In the genomic region with DNA sequence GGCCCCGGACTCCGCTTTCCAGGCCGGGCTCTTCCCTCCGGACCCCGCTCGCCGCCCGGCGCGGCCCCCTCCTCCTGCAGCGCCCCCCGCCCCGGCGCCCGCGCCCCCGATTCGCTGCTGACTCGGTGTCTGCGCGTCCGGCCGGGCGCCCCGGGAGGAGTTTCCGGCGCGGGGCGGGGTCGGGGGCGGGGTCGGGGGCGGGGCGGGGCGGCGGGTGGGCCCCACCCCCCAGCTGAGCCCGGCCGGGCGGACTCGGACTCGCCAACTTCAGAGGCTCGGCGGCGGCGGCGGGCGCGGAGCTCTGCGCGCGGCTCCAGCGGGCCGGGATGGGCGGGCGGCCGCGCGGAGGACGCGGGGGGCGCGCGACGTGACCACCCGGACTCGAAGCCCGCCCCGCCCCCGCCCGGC, we compare ENCODE assay signal across 8 cellular contexts. TPM values are rescaled to one million over a fixed set of nuclear protein-coding genes. Genes with fewer than 3 reads are reported as not detected.
DNase-seq lines count a peak whose midpoint lies in the region; ATAC-seq and TF ChIP-seq lines count a peak whose summit lies in the region.

A gene with protein sequence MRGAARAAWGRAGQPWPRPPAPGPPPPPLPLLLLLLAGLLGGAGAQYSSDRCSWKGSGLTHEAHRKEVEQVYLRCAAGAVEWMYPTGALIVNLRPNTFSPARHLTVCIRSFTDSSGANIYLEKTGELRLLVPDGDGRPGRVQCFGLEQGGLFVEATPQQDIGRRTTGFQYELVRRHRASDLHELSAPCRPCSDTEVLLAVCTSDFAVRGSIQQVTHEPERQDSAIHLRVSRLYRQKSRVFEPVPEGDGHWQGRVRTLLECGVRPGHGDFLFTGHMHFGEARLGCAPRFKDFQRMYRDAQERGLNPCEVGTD (plus strand): TSS at position 270 of the 408 bp plus-strand sequence. CDS start 207 bp downstream, outside the sequence.

- H3K4me3 ChIP-seq in osteoblast (ENCODE audit: insufficient read depth, low read length) (peak within 1 kb of the TSS; percentile 82), thyroid gland (replicated peaks in 1 of 3) (peak within 1 kb of the TSS in 2 of 3 donors; percentile 69 to 91)

- peak; percentile 68 for DNase-seq in activated naive CD8-positive, alpha-beta T cell treated with anti-CD3 and anti-CD28 coated beads for 36 hours
- DNase-seq in Right ventricle myocardium inferior (ENCODE audit: missing footprints) (peak; percentile 93), osteoblast (ENCODE audit: insufficient read length, low spot score, missing footprints) (peak; percentile 100), thyroid gland (peak; percentile 77 to 79)

- peak; percentile 48 for TF ChIP-seq POLR2A in GM10847 (IDR thresholded peaks at IDR 0.05; ENCODE audit: extremely low read depth, insufficient read length)
- TF ChIP-seq POLR2A in Raji (IDR thresholded peaks at IDR 0.05; ENCODE audit: insufficient read depth, low read depth, low read length), result peak; percentile 42; the same call in 1 of the 2 replicates
- TF ChIP-seq POLR2A in thyroid gland (IDR thresholded peaks at IDR 0.05), result peak; percentile 75 to 94

- H3K4me1 Mint-ChIP-seq in activated naive CD8-positive, alpha-beta T cell treated with anti-CD3 and anti-CD28 coated beads for 36 hours, result peaks cover 23% of the 10 kb centered on the region

- H2AFZ ChIP-seq in osteoblast (ENCODE audit: low read length), result no peak within 1 kb of the TSS

- no peak within 1 kb of the TSS for H3K27ac Mint-ChIP-seq in activated naive CD8-positive, alpha-beta T cell treated with anti-CD3 and anti-CD28 coated beads for 36 hours

- TF ChIP-seq CTCF in osteoblast (IDR thresholded peaks at IDR 0.05; ENCODE audit: extremely low read depth, low read depth, low read length) (no peak), thyroid gland (IDR thresholded peaks at IDR 0.05) (no peak)

- H3K9me3 ChIP-seq in osteoblast (ENCODE audit: low read depth, low read length) (no peaks in the 10 kb centered on the region), thyroid gland (no peaks in the 10 kb centered on the region)

- WGBS in thyroid gland, 2 donors, result 0% methylated on average over 1 of the region's 70 CpGs; no CpG with 5 or more reads in 1 of the 2 donors

- intact Hi-C loops in Right ventricle myocardium inferior (cut with DNase I) (loop anchor here (5.0 kb wide), 1 partner anchor 117 kb away; no protein-coding TSS in a partner anchor), thyroid gland (cut with DNase I) (no loop called here)

- no peaks in the 10 kb centered on the region for H3K36me3 Mint-ChIP-seq in activated naive CD8-positive, alpha-beta T cell treated with anti-CD3 and anti-CD28 coated beads for 36 hours

- peaks cover 15% of the 10 kb centered on the region for H3K27me3 Mint-ChIP-seq in activated naive CD8-positive, alpha-beta T cell treated with anti-CD3 and anti-CD28 coated beads for 36 hours

- H3K4me1 ChIP-seq in osteoblast (ENCODE audit: insufficient read depth, low read length), result peaks cover 30% of the 10 kb centered on the region
- peaks cover 43 to 73% of the 10 kb centered on the region in 2 donors for H3K4me1 ChIP-seq in thyroid gland

- ATAC-seq in HG02970 (IDR thresholded peaks at IDR 0.05; ENCODE audit: low FRiP score, unreplicated experiment), result peak; percentile 46
- peak; percentile 65 for ATAC-seq in Right ventricle myocardium inferior
- ATAC-seq in HG02884 (IDR thresholded peaks at IDR 0.05; ENCODE audit: unreplicated experiment), result no peak

- peaks cover 16% of the 10 kb centered on the region for H3K36me3 ChIP-seq in osteoblast (ENCODE audit: insufficient read depth, low read length)
- no peaks in the 10 kb centered on the region for H3K36me3 ChIP-seq in thyroid gland

- peaks cover 30% of the 10 kb centered on the region for H4K20me1 ChIP-seq in osteoblast (ENCODE audit: insufficient read depth, low read length)

- H3K9me3 Mint-ChIP-seq in activated naive CD8-positive, alpha-beta T cell treated with anti-CD3 and anti-CD28 coated beads for 36 hours, result no peaks in the 10 kb centered on the region

- H3K27me3 ChIP-seq in osteoblast (ENCODE audit: insufficient read depth, low read length) (peaks cover 7% of the 10 kb centered on the region), thyroid gland (no peaks in the 10 kb centered on the region)

- H3K27ac ChIP-seq in osteoblast (ENCODE audit: low read depth, low read length), result peak within 1 kb of the TSS; percentile 48
- peak within 1 kb of the TSS; percentile 84 to 94 (median 92) for H3K27ac ChIP-seq in thyroid gland

- H3K79me2 ChIP-seq in osteoblast (ENCODE audit: insufficient read depth, low read length), result peaks cover 36% of the 10 kb centered on the region

- H3K4me3 Mint-ChIP-seq in activated naive CD8-positive, alpha-beta T cell treated with anti-CD3 and anti-CD28 coated beads for 36 hours, result peak within 1 kb of the TSS; percentile 22

- peak within 1 kb of the TSS; percentile 80 for H3K4me2 ChIP-seq in osteoblast (ENCODE audit: insufficient read depth, low read length)

RNA-seq across cellular contexts. Expression of the gene that starts here (rescaled TPM):
- total RNA-seq in activated naive CD8-positive, alpha-beta T cell treated with anti-CD3 and anti-CD28 coated beads for 36 hours, result 1 to 10 TPM; 4.7 to 5.9 TPM
- total RNA-seq in Right ventricle myocardium inferior, result 70.1 TPM
- total RNA-seq in osteoblast, result 137 and 140 TPM in 2 replicates
- total RNA-seq in thyroid gland, result 10 to 100 TPM; 57.5 to 89.7 (median 73.3) TPM

Comparison
In these comparisons a context has a peak if more than half of its experiments do, and no peak if none do; other contexts are left out.
1. RNA of the gene that starts here (total RNA-seq): 137 to 140 TPM in osteoblast, 57.5 to 89.7 TPM in thyroid gland and 70.1 TPM in Right ventricle myocardium inferior (single experiment); 4.7 to 5.9 TPM in activated naive CD8-positive, alpha-beta T cell treated with anti-CD3 and anti-CD28 coated beads for 36 hours; every median in the first group is over 4 times any median in the second.
2. Peak in every context shown above with its lines, with median percentiles within 50 percentile points of each other: POLR2A ChIP-seq and DNase-seq.